ENCODE assay signal across 21 cellular contexts in the genomic region with DNA sequence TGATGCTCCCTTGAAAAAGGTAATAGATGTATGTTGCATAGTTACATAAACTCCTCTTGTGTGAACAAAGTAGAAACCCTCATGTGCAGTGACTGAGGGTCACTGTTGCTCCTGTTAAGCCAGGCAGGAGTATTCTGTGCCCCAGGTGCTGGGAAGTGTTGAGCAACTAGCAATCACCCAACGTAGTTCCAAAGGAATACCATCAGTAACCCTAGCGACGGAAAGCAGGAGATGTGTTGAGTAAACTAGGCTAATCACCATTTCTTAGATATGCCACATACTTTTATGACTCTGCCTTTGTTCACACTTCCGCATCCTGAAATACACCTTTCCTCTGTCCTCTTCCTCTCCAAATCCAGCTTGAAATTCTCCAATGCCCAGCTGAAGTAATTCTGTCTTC.
"Had no signal": no experiment of that assay in that cellular context is flagged by ENCODE, and none has a peak within 500 bp of the region (broad histone marks: within the 10 kb centered on the region; RNA-seq: fewer than 3 reads in every experiment).

No MANE protein-coding gene starts in this region.

- H3K4me3 ChIP-seq: esophagus squamous epithelium, gastroesophageal sphincter, lung, psoas muscle, stomach, thoracic aorta, uterus had no signal

- H3K27ac ChIP-seq: epithelial cell of prostate, esophagus squamous epithelium, gastroesophageal sphincter, psoas muscle, stomach, thoracic aorta, uterus had no signal

- ATAC-seq: effector memory CD8-positive, alpha-beta T cell; gastroesophageal sphincter; left cardiac atrium; left ventricle myocardium superior; naive thymus-derived CD4-positive, alpha-beta T cell; psoas muscle; sciatic nerve had no signal

- H3K36me3 ChIP-seq: esophagus squamous epithelium, gastroesophageal sphincter, stomach, thoracic aorta, uterus had no signal

- FAIRE-seq: kidney had no signal

- H3K4me1 ChIP-seq: esophagus squamous epithelium, gastroesophageal sphincter, psoas muscle, uterus had no signal

- H3K27me3 ChIP-seq: esophagus squamous epithelium, gastroesophageal sphincter, stomach, uterus had no signal

- DNase-seq: effector memory CD8-positive, alpha-beta T cell; esophagus squamous epithelium; foreskin fibroblast; glutamatergic neuron; kidney; left cardiac atrium; left ventricle myocardium superior; mesenchymal stem cell; naive thymus-derived CD4-positive, alpha-beta T cell; nephron progenitor cell; psoas muscle; retina; stimulated activated naive CD4-positive, alpha-beta T cell; stomach; substantia nigra; uterus had no signal

- H3K9me3 ChIP-seq: esophagus squamous epithelium, gastroesophageal sphincter, psoas muscle, stomach, thoracic aorta, uterus had no signal
